ENCODE assay signal across 27 cellular contexts in the genomic region with DNA sequence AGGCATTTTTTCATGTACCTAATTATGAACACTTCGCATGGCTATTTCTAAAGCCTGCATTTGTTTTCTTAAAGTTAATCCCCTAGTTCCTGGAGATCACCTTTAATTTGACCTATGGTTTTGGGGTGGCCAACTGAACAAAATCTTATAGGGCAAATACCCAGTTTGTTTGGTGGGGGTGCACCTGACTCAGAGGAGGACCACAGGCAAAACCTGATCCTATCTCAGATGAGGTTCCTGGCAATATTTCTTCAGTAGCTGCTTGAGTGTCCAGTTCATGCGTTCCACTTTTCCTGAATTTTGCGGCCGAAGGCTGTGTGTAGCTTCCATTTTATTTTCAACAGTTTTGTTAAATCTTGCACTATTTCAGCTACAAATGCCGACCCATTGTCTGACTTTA.
"Had no signal": no experiment of that assay in that cellular context is flagged by ENCODE, and none has a peak within 500 bp of the region (broad histone marks: within the 10 kb centered on the region; RNA-seq: fewer than 3 reads in every experiment).

No MANE protein-coding gene starts in this region.

- ATAC-seq: effector memory CD8-positive, alpha-beta T cell; esophagus mucosa; foreskin keratinocyte; gastrocnemius medialis; gastroesophageal sphincter; heart left ventricle had no signal

- H3K27ac ChIP-seq: colonic mucosa, coronary artery, dorsolateral prefrontal cortex, epithelial cell of prostate, esophagus muscularis mucosa, esophagus squamous epithelium, foreskin keratinocyte, gastrocnemius medialis, gastroesophageal sphincter, heart left ventricle, heart right ventricle had no signal

- FAIRE-seq: colon, endometrium, endothelial cell of umbilical vein, frontal cortex had no signal

- DNase-seq: colonic mucosa; cortex of kidney; dermis blood vessel endothelial cell; dorsolateral prefrontal cortex; effector CD4-positive, alpha-beta T cell; effector CD8-positive, alpha-beta T cell; effector memory CD4-positive, alpha-beta T cell; effector memory CD8-positive, alpha-beta T cell; erythroblast; esophagus squamous epithelium; foreskin fibroblast; foreskin keratinocyte; foreskin melanocyte; gastrocnemius medialis; glutamatergic neuron; head of caudate nucleus; heart left ventricle; heart right ventricle had no signal

- H3K9me3 ChIP-seq: colonic mucosa, esophagus muscularis mucosa, esophagus squamous epithelium, gastrocnemius medialis, gastroesophageal sphincter, heart left ventricle had no signal

- H3K36me3 ChIP-seq: colonic mucosa, esophagus muscularis mucosa, esophagus squamous epithelium, gastrocnemius medialis, gastroesophageal sphincter, heart left ventricle, heart right ventricle had no signal

- H3K4me3 ChIP-seq: colonic mucosa, coronary artery, esophagus muscularis mucosa, esophagus squamous epithelium, gastrocnemius medialis, gastroesophageal sphincter, heart left ventricle, heart right ventricle had no signal

- H3K27me3 ChIP-seq: colonic mucosa, dorsolateral prefrontal cortex, esophagus muscularis mucosa, gastrocnemius medialis, gastroesophageal sphincter had no signal

- H3K4me1 ChIP-seq: colonic mucosa, foreskin keratinocyte had no signal
